27 cellular contexts compared by ENCODE assay signal in the genomic region with DNA sequence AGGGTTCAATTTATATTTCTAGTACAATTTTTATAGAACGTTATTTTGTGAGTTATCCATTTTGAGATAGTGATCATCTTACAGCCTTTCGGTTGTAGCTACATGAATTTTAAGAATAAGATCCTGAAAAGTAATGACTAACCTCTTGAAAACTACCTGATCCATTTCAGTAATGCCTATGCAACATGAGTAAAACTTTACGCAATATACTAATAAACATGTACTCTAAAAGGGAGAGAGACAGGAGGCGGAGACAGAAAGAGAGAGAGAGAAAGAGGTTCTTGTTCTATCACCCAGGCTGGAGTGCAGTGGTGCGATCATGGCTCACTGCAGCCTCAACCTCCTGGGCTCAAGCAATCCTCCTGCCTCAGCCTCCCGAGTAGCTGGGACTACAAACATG.
DNase-seq lines count a peak whose midpoint lies in the region; ATAC-seq and TF ChIP-seq lines count a peak whose summit lies in the region.
"Had no signal": no experiment of that assay in that cellular context is flagged by ENCODE, and none has a peak within 500 bp of the region (broad histone marks: within the 10 kb centered on the region; RNA-seq: fewer than 3 reads in every experiment).

No MANE protein-coding gene starts in this region.

- no peak for DNase-seq in HEK293T (ENCODE audit: extremely low spot score)
- no peak for DNase-seq in WTC11 (ENCODE audit: low spot score)
- peak; percentile 31 for DNase-seq in epithelial cell of prostate (ENCODE audit: low read depth, low spot score)
- DNase-seq in left lobe of liver (ENCODE audit: low spot score), result no peak
- DNase-seq in left lung, result no peak
- no peak for DNase-seq in MV-4-11 (lab: John Stamatoyannopoulos, UW)
- DNase-seq in mesenteric fat pad (ENCODE audit: low spot score), result no peak
- DNase-seq: Calu3; CD8-positive, alpha-beta memory T cell; DND-41; GM23248; H9; NCI-H1105 treated with DMSO at 0.1 percent for 48 hours; NCI-H146; NCI-H1930; NCI-H2107; NCI-H446 treated with DMSO at 0.1 percent for 48 hours; NCI-H526; NCI-H82; SIG-M5; SW 1271 had no signal

- no peaks in the 10 kb centered on the region for H3K27me3 Mint-ChIP-seq in WTC11 (ENCODE audit: low read depth)
- H3K27me3 Mint-ChIP-seq: B cell; CD8-positive, alpha-beta memory T cell had no signal

- H3K4me1 ChIP-seq in left lung, result no peaks in the 10 kb centered on the region

- no peaks in the 10 kb centered on the region for H3K36me3 ChIP-seq in left lung

- H3K9me3 ChIP-seq in left lung, result no peaks in the 10 kb centered on the region

- POLR2A ChIA-PET in HEK293T (lab: Yijun Ruan, JAX) (no interaction called here), WTC11 (lab: Charles Lee) (no interaction called here)

- H3K36me3 Mint-ChIP-seq in WTC11, result no peaks in the 10 kb centered on the region
- H3K36me3 Mint-ChIP-seq: CD14-positive monocyte had no signal

- peak overlapping the region; percentile 30; the same call in 1 of the 2 replicates for H3K27ac ChIP-seq in C4-2B
- peak overlapping the region; percentile 22 for H3K27ac ChIP-seq in epithelial cell of prostate
- no peak overlapping the region for H3K27ac ChIP-seq in left lung
- H3K27ac ChIP-seq: GM23248, KMS-11, SK-N-MC had no signal

- H3K4me1 Mint-ChIP-seq in WTC11, result peaks cover 4% of the 10 kb centered on the region
- H3K4me1 Mint-ChIP-seq: B cell; CD14-positive monocyte; CD8-positive, alpha-beta memory T cell; IgD-negative memory B cell had no signal

- intact Hi-C loops in left lung (cut with DNase I), result no loop called here

- CTCF ChIA-PET in HEK293T (lab: Yijun Ruan, JAX) (no interaction called here), WTC11 (lab: Charles Lee) (no interaction called here)

- no peaks in the 10 kb centered on the region for H3K9me3 Mint-ChIP-seq in WTC11
- H3K9me3 Mint-ChIP-seq: H9 had no signal

- ATAC-seq in WTC11 (no peak), left lobe of liver (no peak), left lung (no peak)

- H3K4me3 Mint-ChIP-seq in WTC11, result no peak overlapping the region
- H3K4me3 Mint-ChIP-seq: B cell; CD14-positive monocyte; CD8-positive, alpha-beta memory T cell; H9; IgD-negative memory B cell had no signal

- H3K27me3 ChIP-seq in left lung, result no peaks in the 10 kb centered on the region

- no peak overlapping the region for H3K27ac Mint-ChIP-seq in WTC11
- H3K27ac Mint-ChIP-seq: B cell; CD14-positive monocyte; CD8-positive, alpha-beta memory T cell; H9; IgD-negative memory B cell had no signal

- H3K4me3 ChIP-seq in left lung, result no peak overlapping the region
- H3K4me3 ChIP-seq: GM23248, SK-N-MC had no signal

- TF ChIP-seq CTCF in C4-2B (conservative IDR thresholded peaks at IDR 0.05) (no peak), WTC11 (IDR thresholded peaks at IDR 0.05) (no peak), left lung (IDR thresholded peaks at IDR 0.05) (no peak)

TF ChIP-seq in HEK293T, 16 proteins besides CTCF, POLR2A, EP300 and RAD21:
- TF ChIP-seq, protein P1, sequence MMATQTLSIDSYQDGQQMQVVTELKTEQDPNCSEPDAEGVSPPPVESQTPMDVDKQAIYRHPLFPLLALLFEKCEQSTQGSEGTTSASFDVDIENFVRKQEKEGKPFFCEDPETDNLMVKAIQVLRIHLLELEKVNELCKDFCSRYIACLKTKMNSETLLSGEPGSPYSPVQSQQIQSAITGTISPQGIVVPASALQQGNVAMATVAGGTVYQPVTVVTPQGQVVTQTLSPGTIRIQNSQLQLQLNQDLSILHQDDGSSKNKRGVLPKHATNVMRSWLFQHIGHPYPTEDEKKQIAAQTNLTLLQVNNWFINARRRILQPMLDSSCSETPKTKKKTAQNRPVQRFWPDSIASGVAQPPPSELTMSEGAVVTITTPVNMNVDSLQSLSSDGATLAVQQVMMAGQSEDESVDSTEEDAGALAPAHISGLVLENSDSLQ (IDR thresholded peaks at IDR 0.05), result peak; percentile 28; the same call in 1 of the 2 replicates
- TF ChIP-seq FOXK2 (IDR thresholded peaks at IDR 0.05), result no peak

TF ChIP-seq in WTC11, 78 proteins besides CTCF, POLR2A, EP300 and RAD21:
- TF ChIP-seq GABPB1 (CRISPR knock-in tag; IDR thresholded peaks at IDR 0.05), result peak; percentile 69
- TF ChIP-seq ZBTB21 (CRISPR knock-in tag; IDR thresholded peaks at IDR 0.05; ENCODE audit: borderline replicate concordance), result no peak
- no peak for TF ChIP-seq MXD4 (CRISPR knock-in tag; IDR thresholded peaks at IDR 0.05; ENCODE audit: borderline replicate concordance)
- TF ChIP-seq RELA (CRISPR knock-in tag; IDR thresholded peaks at IDR 0.05; ENCODE audit: borderline replicate concordance), result no peak
TF ChIP-seq in WTC11: peak in this region for 1.

Comparison
In these comparisons a context has a peak if more than half of its experiments do, and no peak if none do; other contexts are left out.
1. H3K27ac ChIP-seq: peak in C4-2B (single experiment) and epithelial cell of prostate (single experiment); none in left lung (0 of 2).